ENCODE assay signal across 1 cellular context in the genomic region with DNA sequence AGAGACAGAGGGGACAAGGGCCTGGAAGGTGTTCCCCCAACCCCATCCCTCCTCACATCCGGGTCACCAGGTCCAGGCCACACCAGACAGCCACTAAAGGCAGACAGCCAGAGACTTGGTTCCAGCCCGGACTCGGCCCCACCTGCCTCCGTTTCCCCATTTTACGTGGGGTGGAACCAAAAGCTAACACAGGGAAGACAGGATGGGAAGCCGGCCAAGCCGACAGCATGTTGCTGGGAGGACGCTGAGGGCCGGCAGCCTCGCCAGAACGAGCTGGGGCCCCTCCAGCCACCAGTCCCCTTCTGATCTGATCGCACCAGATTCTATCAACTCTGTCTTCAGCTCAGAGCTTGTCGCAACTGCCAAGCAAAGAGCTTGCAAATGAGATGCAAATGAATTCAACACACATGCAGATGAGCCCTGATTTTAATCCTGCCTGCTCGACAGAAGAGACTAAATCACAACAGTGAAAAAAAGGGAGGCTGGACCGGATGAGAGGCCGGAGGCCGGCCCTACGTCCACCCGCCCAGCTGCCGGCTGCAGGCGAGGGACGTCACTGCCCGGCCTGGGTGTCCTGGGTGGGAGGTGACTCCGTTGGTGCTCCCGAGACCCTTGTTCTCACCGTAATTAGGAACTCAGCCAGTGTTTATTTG.
TF ChIP-seq lines count a peak whose summit lies in the region.

No MANE protein-coding gene starts in this region.

TF ChIP-seq in H1, 55 proteins besides CTCF, POLR2A, EP300 and RAD21:
- no peak for TF ChIP-seq TCF12 (IDR thresholded peaks at IDR 0.05; ENCODE audit: low read depth, low read length)
- no peak for TF ChIP-seq SRF (IDR thresholded peaks at IDR 0.05; ENCODE audit: low read depth, low read length)
- TF ChIP-seq CBX5 (IDR thresholded peaks at IDR 0.05; ENCODE audit: low read depth, low read length): no peak
- no peak for TF ChIP-seq BCL11A (IDR thresholded peaks at IDR 0.05; ENCODE audit: low read depth in 2 of 2, low read length in 2 of 2)
- TF ChIP-seq GABPA (IDR thresholded peaks at IDR 0.05; ENCODE audit: borderline replicate concordance, insufficient read depth, low read length): no peak
- TF ChIP-seq RXRA (IDR thresholded peaks at IDR 0.05; ENCODE audit: insufficient read depth, low read depth, low read length): no peak
- TF ChIP-seq MAFK (IDR thresholded peaks at IDR 0.05; ENCODE audit: low read depth, low read length): no peak
- TF ChIP-seq CEBPB (IDR thresholded peaks at IDR 0.05; ENCODE audit: low read depth, low read length): no peak
- TF ChIP-seq PHF8 (conservative IDR thresholded peaks at IDR 0.05; ENCODE audit: low read depth, low read length): no peak
- no peak for TF ChIP-seq POU5F1 (IDR thresholded peaks at IDR 0.05; ENCODE audit: low read depth, low read length)
- no peak for TF ChIP-seq SP4 (IDR thresholded peaks at IDR 0.05; ENCODE audit: low read length)
- no peak for TF ChIP-seq RBBP5 (IDR thresholded peaks at IDR 0.05; ENCODE audit: borderline replicate concordance, low read depth, low read length)
- no peak for TF ChIP-seq NRF1 (IDR thresholded peaks at IDR 0.05; ENCODE audit: low read depth, low read length)
- no peak for TF ChIP-seq YY1 (IDR thresholded peaks at IDR 0.05; ENCODE audit: low read depth, low read length)
- no peak for TF ChIP-seq ASH2L (IDR thresholded peaks at IDR 0.05; ENCODE audit: low read length)
